Comparison of ENCODE assay signal across 12 cellular contexts in the genomic region with DNA sequence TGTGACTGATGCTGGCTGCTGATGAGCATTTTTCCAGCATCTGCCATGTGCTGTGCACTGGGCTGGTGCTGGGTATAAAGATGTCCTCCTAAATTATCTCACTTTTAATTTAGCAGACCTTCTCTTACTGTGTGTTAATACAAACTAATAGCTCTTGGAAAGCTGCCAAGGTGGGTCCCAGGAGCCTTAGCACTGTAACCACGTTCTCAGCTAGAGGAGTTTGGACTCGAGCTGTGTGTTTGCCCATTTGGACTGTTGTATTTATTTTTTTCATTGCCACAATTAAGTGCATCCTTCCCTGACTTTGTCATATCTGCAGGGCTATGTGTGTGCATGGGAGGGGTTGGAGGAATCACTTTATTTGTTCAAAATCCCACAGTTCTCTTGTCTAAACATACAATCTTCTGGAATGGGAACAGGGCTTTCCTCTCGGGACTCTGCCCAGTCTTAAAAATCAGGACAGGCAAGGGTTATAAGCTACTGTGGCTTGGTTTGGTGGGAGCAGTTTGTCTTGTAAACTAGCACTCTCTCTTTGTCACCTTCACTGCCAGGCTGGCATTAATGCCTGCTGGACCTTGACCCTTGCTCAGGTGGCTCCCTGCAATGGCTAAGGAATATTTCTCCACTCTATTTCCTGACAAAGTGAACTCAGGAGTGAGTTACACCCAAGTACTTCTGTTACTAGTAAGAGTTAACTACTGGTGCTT.
A peak's percentile ranks its signal among the peaks of the same experiment; 100 is the strongest.
DNase-seq lines count a peak whose midpoint lies in the region; ATAC-seq, FAIRE-seq and TF ChIP-seq lines count a peak whose summit lies in the region.
"Had no signal": no experiment of that assay in that cellular context is flagged by ENCODE, and none has a peak within 500 bp of the region (broad histone marks: within the 10 kb centered on the region; RNA-seq: fewer than 3 reads in every experiment).

No MANE protein-coding gene starts in this region.

- no peak for TF ChIP-seq POLR2A in GM12878 (IDR thresholded peaks at IDR 0.05; ENCODE audit: low read depth, low read length)

- H2AFZ ChIP-seq in GM12878 (ENCODE audit: control insufficient read depth, low read depth, low read length): no peak overlapping the region
- no peak overlapping the region for H2AFZ ChIP-seq in osteoblast (ENCODE audit: low read length)

- POLR2A ChIA-PET in GM12878 (lab: Charles Lee): interaction anchor here (1.5 kb wide), 1 partner anchor 95 kb away, joined by 4 read pairs; no protein-coding TSS in a partner anchor

- in situ Hi-C loops in GM12878 (cut with MboI): no loop called here

- BruUV-seq in GM12878 (replicated peaks; lab: Mats Ljungman, UMichigan): TSS peak; percentile 20

- CTCF ChIA-PET in GM12878 (lab: Yijun Ruan, JAX): interaction anchor here (1.0 to 17.5 kb wide), 5 partner anchors 81 to 289 kb away, joined by 3 to 320 read pairs (median 164); no protein-coding TSS in a partner anchor

- DNase-seq in NCI-H2029 treated with DMSO at 0.1 percent for 48 hours (lab: John Stamatoyannopoulos, UW) (peak; percentile 13), NCI-H2029 (lab: John Stamatoyannopoulos, UW) (no peak), NCI-H146 treated with DMSO at 0.1 percent for 48 hours (lab: John Stamatoyannopoulos, UW; ENCODE audit: unreplicated experiment) (peak; percentile 64), GM12878 (ENCODE audit: low read depth, low spot score) (no peak), osteoblast (ENCODE audit: insufficient read length, low spot score, missing footprints) (peak; percentile 91)
- DNase-seq: activated T-cell treated with anti-CD3 and anti-CD28 coated beads, Interleukin-2, amount 50 U/mL, for 48 hours; stimulated activated CD8-positive, alpha-beta memory T cell treated with anti-CD3 and anti-CD28 coated beads, Interleukin-4, amount 100 ng/mL, for 48 hours; T1000 had no signal

- peaks cover 35% of the 10 kb centered on the region for H3K4me1 ChIP-seq in GM12878 (ENCODE audit: control insufficient read depth, insufficient read depth, low read length)
- H3K4me1 ChIP-seq in osteoblast (ENCODE audit: insufficient read depth, low read length): peaks cover 15% of the 10 kb centered on the region

- no peak for FAIRE-seq in GM12878 (lab: Jason Lieb, UNC)
- FAIRE-seq: frontal cortex had no signal

- H3K27ac ChIP-seq in GM12878 (ENCODE audit: control insufficient read depth, insufficient read depth) (peak overlapping the region; percentile 7; the same call in 1 of the 2 replicates), osteoblast (ENCODE audit: low read depth, low read length) (no peak overlapping the region)

- intact Hi-C loops in GM12878 (cut with micrococcal nuclease; ENCODE audit: unreplicated experiment): no loop called here

- TF ChIP-seq RAD21 in GM12878 (IDR thresholded peaks at IDR 0.05; ENCODE audit: insufficient read depth, low read depth, low read length): no peak

- H3K4me2 ChIP-seq in GM12878 (ENCODE audit: control insufficient read depth, insufficient read depth) (peak overlapping the region; percentile 51), osteoblast (ENCODE audit: insufficient read depth, low read length) (peak overlapping the region; percentile 2)

- H3K9me3 ChIP-seq in GM12878 (replicated peaks; ENCODE audit: control insufficient read depth, insufficient read depth, low read length) (no peaks in the 10 kb centered on the region; the same call in 2 of the 3 replicates), osteoblast (ENCODE audit: low read depth, low read length) (no peaks in the 10 kb centered on the region)

- no peaks in the 10 kb centered on the region for H3K27me3 ChIP-seq in GM12878 (replicated peaks in 1 of 2; ENCODE audit: control insufficient read depth in 2 of 2, insufficient read depth in 2 of 2, low read length in 1 of 2)
- H3K27me3 ChIP-seq in osteoblast (ENCODE audit: insufficient read depth, low read length): no peaks in the 10 kb centered on the region

- H3K36me3 ChIP-seq in GM12878 (ENCODE audit: control insufficient read depth in 2 of 2, insufficient read depth in 2 of 2, low read length in 1 of 2) (0 out of 4 replicates have a peak, but pooled peaks cover 0 to 2% of the 10 kb centered on the region in 2 experiments), osteoblast (ENCODE audit: insufficient read depth, low read length) (no peaks in the 10 kb centered on the region)

- peaks cover 96% of the 10 kb centered on the region for H3K79me2 ChIP-seq in GM12878 (ENCODE audit: control insufficient read depth, insufficient read depth, low read length)
- peaks cover 61% of the 10 kb centered on the region for H3K79me2 ChIP-seq in osteoblast (ENCODE audit: insufficient read depth, low read length)

- ATAC-seq in GM12878 (no peak), HG03095 (IDR thresholded peaks at IDR 0.05; ENCODE audit: unreplicated experiment) (no peak), GM18517 (IDR thresholded peaks at IDR 0.05; ENCODE audit: unreplicated experiment) (no peak), GM19035 (IDR thresholded peaks at IDR 0.05; ENCODE audit: unreplicated experiment) (no peak)

- no peak overlapping the region for H3K9ac ChIP-seq in GM12878 (ENCODE audit: control insufficient read depth, insufficient read depth, low read length)

- RAD21 ChIA-PET in GM12878 (lab: Charles Lee; ENCODE audit: unreplicated experiment): interaction anchor here (1.0 to 2.8 kb wide), 4 partner anchors 119 to 288 kb away, joined by 3 to 8 read pairs (median 6); no protein-coding TSS in a partner anchor

- no peak for TF ChIP-seq EP300 in GM12878 (IDR thresholded peaks at IDR 0.05; ENCODE audit: borderline replicate concordance in 1 of 2, control insufficient read depth in 1 of 2, low read depth in 2 of 2, low read length in 2 of 2)

- peak overlapping the region; percentile 92 for H3K4me3 ChIP-seq in GM12878
- H3K4me3 ChIP-seq in osteoblast (ENCODE audit: insufficient read depth, low read length): no peak overlapping the region

- WGBS in GM12878 (ENCODE audit: insufficient coverage, insufficient replicate concordance, low lambda C conversion rate, missing lambda C conversion rate): 46% methylated on average over 3 of the region's 3 CpGs

- SMC1A ChIA-PET in GM12878 (lab: Charles Lee; ENCODE audit: uncharacterized antibody, unreplicated experiment): interaction anchor here (1.0 to 4.1 kb wide), 7 partner anchors 83 to 288 kb away, joined by 3 to 35 read pairs (median 12); no protein-coding TSS in a partner anchor

- TF ChIP-seq CTCF in GM12878 (IDR thresholded peaks at IDR 0.05 in 2 of 3, conservative IDR thresholded peaks at IDR 0.05 in 1 of 3; ENCODE audit: control insufficient read depth in 2 of 3, extremely low read depth in 1 of 3, insufficient read depth in 1 of 3, low read depth in 3 of 3, low read length in 3 of 3) (no peak), osteoblast (IDR thresholded peaks at IDR 0.05; ENCODE audit: extremely low read depth, low read depth, low read length) (no peak)

- H4K20me1 ChIP-seq in GM12878 (ENCODE audit: control insufficient read depth, insufficient read depth): no peaks in the 10 kb centered on the region; the same call in none of the 2 replicates
- H4K20me1 ChIP-seq in osteoblast (ENCODE audit: insufficient read depth, low read length): peaks cover 27% of the 10 kb centered on the region

TF ChIP-seq in GM12878, 131 proteins besides CTCF, POLR2A, EP300 and RAD21:
- TF ChIP-seq, protein P1, sequence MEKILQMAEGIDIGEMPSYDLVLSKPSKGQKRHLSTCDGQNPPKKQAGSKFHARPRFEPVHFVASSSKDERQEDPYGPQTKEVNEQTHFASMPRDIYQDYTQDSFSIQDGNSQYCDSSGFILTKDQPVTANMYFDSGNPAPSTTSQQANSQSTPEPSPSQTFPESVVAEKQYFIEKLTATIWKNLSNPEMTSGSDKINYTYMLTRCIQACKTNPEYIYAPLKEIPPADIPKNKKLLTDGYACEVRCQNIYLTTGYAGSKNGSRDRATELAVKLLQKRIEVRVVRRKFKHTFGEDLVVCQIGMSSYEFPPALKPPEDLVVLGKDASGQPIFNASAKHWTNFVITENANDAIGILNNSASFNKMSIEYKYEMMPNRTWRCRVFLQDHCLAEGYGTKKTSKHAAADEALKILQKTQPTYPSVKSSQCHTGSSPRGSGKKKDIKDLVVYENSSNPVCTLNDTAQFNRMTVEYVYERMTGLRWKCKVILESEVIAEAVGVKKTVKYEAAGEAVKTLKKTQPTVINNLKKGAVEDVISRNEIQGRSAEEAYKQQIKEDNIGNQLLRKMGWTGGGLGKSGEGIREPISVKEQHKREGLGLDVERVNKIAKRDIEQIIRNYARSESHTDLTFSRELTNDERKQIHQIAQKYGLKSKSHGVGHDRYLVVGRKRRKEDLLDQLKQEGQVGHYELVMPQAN (conservative IDR thresholded peaks at IDR 0.05): no peak
- TF ChIP-seq RFX5 (IDR thresholded peaks at IDR 0.05; ENCODE audit: low read depth, low read length) (no peak), MEF2B (IDR thresholded peaks at IDR 0.05; ENCODE audit: partially characterized antibody, poor library complexity, severe bottlenecking) (peak; percentile 15)

Comparison
In these comparisons a context has a peak if more than half of its experiments do, and no peak if none do; other contexts are left out.
1. DNase-seq: peak in NCI-H2029 treated with DMSO at 0.1 percent for 48 hours (single experiment), NCI-H146 treated with DMSO at 0.1 percent for 48 hours (single experiment) and osteoblast (single experiment); none in NCI-H2029 (single experiment) and GM12878 (single experiment).